ENCODE assay signal across 9 cellular contexts in the genomic region with DNA sequence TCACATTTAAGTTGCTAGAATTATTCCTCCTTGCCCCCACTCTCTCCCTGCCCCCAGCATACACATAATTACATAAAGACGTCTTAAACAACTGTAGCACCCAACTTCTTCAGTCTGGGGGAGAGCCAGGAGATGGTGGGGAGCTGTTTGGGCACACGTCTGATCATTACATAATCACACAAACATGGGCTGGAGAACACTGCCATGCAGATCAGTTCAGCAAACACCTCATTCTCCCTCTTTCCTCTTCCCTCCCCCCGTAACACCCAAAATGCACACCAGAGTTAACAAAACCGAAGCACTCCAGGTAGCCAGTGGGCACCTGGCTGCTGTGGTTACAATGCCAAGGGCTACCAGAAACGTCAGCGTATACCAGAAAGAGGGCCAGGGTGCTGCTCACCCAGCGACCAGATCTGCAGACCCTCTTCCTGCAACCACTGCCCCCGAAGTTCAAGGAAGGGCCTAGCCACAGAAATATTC. TPM values are rescaled to one million over a fixed set of nuclear protein-coding genes. Genes with fewer than 3 reads are reported as not detected.
DNase-seq lines count a peak whose midpoint lies in the region; ATAC-seq and TF ChIP-seq lines count a peak whose summit lies in the region.
"Had no signal": no experiment of that assay in that cellular context is flagged by ENCODE, and none has a peak within 500 bp of the region (broad histone marks: within the 10 kb centered on the region; RNA-seq: fewer than 3 reads in every experiment).

No MANE protein-coding gene starts in this region.

- peaks cover 43% of the 10 kb centered on the region for H3F3A ChIP-seq in PC-9 (ENCODE audit: insufficient read depth, low read depth)

- H3K9me2 ChIP-seq in PC-9 (ENCODE audit: insufficient read depth), result no peaks in the 10 kb centered on the region

- no peak for TF ChIP-seq CTCF in PC-9 (conservative IDR thresholded peaks at IDR 0.05)
- TF ChIP-seq CTCF in esophagus muscularis mucosa (IDR thresholded peaks at IDR 0.05), result no peak

- POLR2A ChIA-PET in PC-9 (lab: Charles Lee; ENCODE audit: unreplicated experiment), result interaction anchor here (0.6 kb wide), 1 partner anchor 743 kb away, joined by 28 read pairs; no protein-coding TSS in a partner anchor

- DNase-seq in PC-9 (no peak), esophagus muscularis mucosa (ENCODE audit: extremely low spot score) (peak; percentile 42), pons (ENCODE audit: low spot score) (peak; percentile 11), retina (no peak), NOMO-1 treated with DMSO at 0.1 percent for 48 hours (lab: John Stamatoyannopoulos, UW; ENCODE audit: unreplicated experiment) (no peak), middle frontal gyrus (ENCODE audit: extremely low spot score, low spot score) (no peak)

- H2AFZ ChIP-seq in PC-9, result peak overlapping the region; percentile 80

- intact Hi-C loops in PC-9 (cut with micrococcal nuclease; ENCODE audit: unreplicated experiment), result loop anchor here (10.0 kb wide), 1 partner anchor 228 kb away; no protein-coding TSS in a partner anchor
- intact Hi-C loops in esophagus muscularis mucosa (cut with DNase I), result loop anchor here (10.0 kb wide), 1 partner anchor 118 kb away; no protein-coding TSS in a partner anchor

- no peaks in the 10 kb centered on the region for H4K20me1 ChIP-seq in PC-9 (ENCODE audit: insufficient read depth)

- TF ChIP-seq POLR2A in esophagus muscularis mucosa (IDR thresholded peaks at IDR 0.05; ENCODE audit: low read depth), result no peak

- WGBS in esophagus muscularis mucosa, result 50% methylated on average over 8 of the region's 8 CpGs

- CTCF ChIA-PET in PC-9 (lab: Charles Lee), result no interaction called here

- H3K27ac ChIP-seq in PC-9 (no peak overlapping the region), esophagus muscularis mucosa (replicated peaks in 1 of 4) (no peak overlapping the region)
- H3K27ac ChIP-seq: SK-N-MC had no signal

- TF ChIP-seq EP300 in esophagus muscularis mucosa (IDR thresholded peaks at IDR 0.05), result no peak

- H3K9me3 ChIP-seq in PC-9 (ENCODE audit: insufficient read depth, low read depth), result no peaks in the 10 kb centered on the region
- H3K9me3 ChIP-seq in esophagus muscularis mucosa, result no peaks in the 10 kb centered on the region

- H3K27me3 ChIP-seq in PC-9 (ENCODE audit: insufficient read depth, low read depth) (no peaks in the 10 kb centered on the region), esophagus muscularis mucosa (no peaks in the 10 kb centered on the region)

- no peaks in the 10 kb centered on the region for H3K36me3 ChIP-seq in PC-9 (ENCODE audit: low read depth)
- H3K36me3 ChIP-seq in esophagus muscularis mucosa, result no peaks in the 10 kb centered on the region

- no TSS peak for BruUV-seq in PC-9 (replicated peaks; lab: Mats Ljungman, UMichigan)

- H3K4me2 ChIP-seq in PC-9, result peak overlapping the region; percentile 100

- ATAC-seq in GM21737 (IDR thresholded peaks at IDR 0.05; ENCODE audit: unreplicated experiment), result no peak

- H3K4me1 ChIP-seq in PC-9 (replicated peaks; ENCODE audit: insufficient read depth), result peaks cover 67% of the 10 kb centered on the region
- H3K4me1 ChIP-seq in esophagus muscularis mucosa, result peaks cover 21 to 46% (median 37%) of the 10 kb centered on the region in 4 donors

- peaks cover 69% of the 10 kb centered on the region for H3K79me2 ChIP-seq in PC-9 (ENCODE audit: low read depth)

- H3K4me3 ChIP-seq in GM08714 (ENCODE audit: low read length), result peak overlapping the region; percentile 63; the same call in 1 of the 2 replicates
- H3K4me3 ChIP-seq in PC-9, result peak overlapping the region; percentile 87
- peak overlapping the region; percentile 66 to 71 (median 68) for H3K4me3 ChIP-seq in esophagus muscularis mucosa

RNA-seq across cellular contexts. Expression of gene HIVEP3, which starts 1.6 kb away (rescaled TPM):
- 8.1 and 11.0 TPM in 2 replicates for total RNA-seq in PC-9 (2021)
- 1 to 10 TPM; 1.4 to 3.0 (median 2.3) TPM for total RNA-seq in esophagus muscularis mucosa

Comparison
In these comparisons a context has a peak if more than half of its experiments do, and no peak if none do; other contexts are left out.
1. DNase-seq: peak in esophagus muscularis mucosa (single experiment) and pons (single experiment); none in PC-9 (0 of 2), retina (single experiment), NOMO-1 treated with DMSO at 0.1 percent for 48 hours (single experiment) and middle frontal gyrus (single experiment).
2. Peak in every context shown above with its lines, with median percentiles within 50 percentile points of each other: H3K4me3 ChIP-seq.